In genomic region chr11:123457187-123457770, GRCh38 we compare ENCODE assay signal across 9 cellular contexts. TPM values are rescaled to one million over a fixed set of nuclear protein-coding genes. Genes with fewer than 3 reads are reported as not detected.
A peak's percentile ranks its signal among the peaks of the same experiment; 100 is the strongest.
DNase-seq lines count a peak whose midpoint lies in the region; ATAC-seq and TF ChIP-seq lines count a peak whose summit lies in the region.
"Had no signal": no experiment of that assay in that cellular context is flagged by ENCODE, and none has a peak within 500 bp of the region (broad histone marks: within the 10 kb centered on the region; RNA-seq: fewer than 3 reads in every experiment).

No MANE protein-coding gene starts in this region.

- no peak for TF ChIP-seq POLR2A in esophagus squamous epithelium (IDR thresholded peaks at IDR 0.05)

- no peaks in the 10 kb centered on the region for H3K9me3 ChIP-seq in esophagus squamous epithelium
- H3K9me3 ChIP-seq: prostate gland had no signal

- TF ChIP-seq CTCF in esophagus squamous epithelium (IDR thresholded peaks at IDR 0.05): no peak

- H3K9me3 Mint-ChIP-seq in dendritic cell treated with granulocyte-macrophage colony-stimulating factor and Interleukin-4, amounts not matched to agents 40 ng/mL and 50 ng/mL, for 4 days: no peaks in the 10 kb centered on the region
- H3K9me3 Mint-ChIP-seq: activated B cell treated with CpG ODN at 0.5 μM for 24 hours had no signal

- peak overlapping the region; percentile 61 for H3K27ac Mint-ChIP-seq in dendritic cell treated with granulocyte-macrophage colony-stimulating factor and Interleukin-4, amounts not matched to agents 40 ng/mL and 50 ng/mL, for 4 days
- H3K27ac Mint-ChIP-seq: activated B cell treated with CpG ODN at 0.5 μM for 24 hours had no signal

- no peaks in the 10 kb centered on the region for H3K27me3 ChIP-seq in esophagus squamous epithelium

- peaks cover 53% of the 10 kb centered on the region for H3K4me1 Mint-ChIP-seq in dendritic cell treated with granulocyte-macrophage colony-stimulating factor and Interleukin-4, amounts not matched to agents 40 ng/mL and 50 ng/mL, for 4 days (ENCODE audit: low read depth)

- no peak overlapping the region for H3K4me3 ChIP-seq in esophagus squamous epithelium
- H3K4me3 ChIP-seq: prostate gland had no signal

- intact Hi-C loops in dendritic cell treated with granulocyte-macrophage colony-stimulating factor and Interleukin-4, amounts not matched to agents 40 ng/mL and 50 ng/mL, for 4 days (cut with micrococcal nuclease): no loop called here
- intact Hi-C loops in esophagus squamous epithelium (cut with DNase I): no loop called here

- H3K27me3 Mint-ChIP-seq in dendritic cell treated with granulocyte-macrophage colony-stimulating factor and Interleukin-4, amounts not matched to agents 40 ng/mL and 50 ng/mL, for 4 days: no peaks in the 10 kb centered on the region
- H3K27me3 Mint-ChIP-seq: activated B cell treated with CpG ODN at 0.5 μM for 24 hours had no signal

- peak; percentile 53 for ATAC-seq in GM18868 (IDR thresholded peaks at IDR 0.05; ENCODE audit: unreplicated experiment)

- peaks cover 3 to 19% (median 8%) of the 10 kb centered on the region in 3 donors for H3K4me1 ChIP-seq in esophagus squamous epithelium
- H3K4me1 ChIP-seq: prostate gland had no signal

- H3K36me3 ChIP-seq in esophagus squamous epithelium: no peaks in the 10 kb centered on the region
- H3K36me3 ChIP-seq: prostate gland had no signal

- DNase-seq in OCI-M1 (lab: John Stamatoyannopoulos, UW) (peak; percentile 32), pons (ENCODE audit: low spot score) (peak; percentile 87), NCI-H69 (lab: John Stamatoyannopoulos, UW) (no peak), occipital lobe (lab: John Stamatoyannopoulos, UW) (no peak), esophagus squamous epithelium (lab: John Stamatoyannopoulos, UW) (no peak)
- DNase-seq: activated B cell treated with CpG ODN at 0.5 μM for 24 hours had no signal

- H3K4me3 Mint-ChIP-seq in dendritic cell treated with granulocyte-macrophage colony-stimulating factor and Interleukin-4, amounts not matched to agents 40 ng/mL and 50 ng/mL, for 4 days: no peak overlapping the region
- H3K4me3 Mint-ChIP-seq: activated B cell treated with CpG ODN at 0.5 μM for 24 hours had no signal

- H3K27ac ChIP-seq in esophagus squamous epithelium: peak overlapping the region in 2 of 4 donors; percentile 33 to 35
- H3K27ac ChIP-seq: prostate gland had no signal

- 68 to 76% methylated on average over 8 of the region's 8 CpGs for WGBS in esophagus squamous epithelium, 2 donors

- no peaks in the 10 kb centered on the region for H3K36me3 Mint-ChIP-seq in dendritic cell treated with granulocyte-macrophage colony-stimulating factor and Interleukin-4, amounts not matched to agents 40 ng/mL and 50 ng/mL, for 4 days (ENCODE audit: low read depth)

RNA-seq across cellular contexts. Expression of gene GRAMD1B, which starts 27.2 kb away (rescaled TPM):
- total RNA-seq in occipital lobe: 59.9 TPM
- 1 to 10 TPM in 3 of 4 donors, under 1 TPM in 1; 0.61 to 1.7 (median 1.1) TPM for total RNA-seq in esophagus squamous epithelium

Comparison
In these comparisons a context has a peak if more than half of its experiments do, and no peak if none do; other contexts are left out.
1. DNase-seq: peak in OCI-M1 (single experiment) and pons (single experiment); none in NCI-H69 (single experiment), occipital lobe (single experiment) and esophagus squamous epithelium (single experiment).
2. RNA of gene GRAMD1B, which starts 27.2 kb away (total RNA-seq): 59.9 TPM in occipital lobe (single experiment); 0.61 to 1.7 TPM in esophagus squamous epithelium; every median in the first group is over 10 times any median in the second.